Comparison of ENCODE assay signal across 17 cellular contexts in genomic region chr6:157232161-157232895, GRCh38.
A peak's percentile ranks its signal among the peaks of the same experiment; 100 is the strongest.
DNase-seq lines count a peak whose midpoint lies in the region; ATAC-seq and TF ChIP-seq lines count a peak whose summit lies in the region.
"Had no signal": no experiment of that assay in that cellular context is flagged by ENCODE, and none has a peak within 500 bp of the region (broad histone marks: within the 10 kb centered on the region; RNA-seq: fewer than 3 reads in every experiment).

No MANE protein-coding gene starts in this region.

- TF ChIP-seq CTCF in IMR-90 (conservative IDR thresholded peaks at IDR 0.05; ENCODE audit: low read depth, low read length) (no peak), ascending aorta (IDR thresholded peaks at IDR 0.05) (no peak), nephron progenitor cell (IDR thresholded peaks at IDR 0.05) (no peak), tibial artery (IDR thresholded peaks at IDR 0.05) (no peak), SK-N-SH (IDR thresholded peaks at IDR 0.05) (no peak)

- H3K14ac ChIP-seq in IMR-90 (replicated peaks; ENCODE audit: low read depth, low read length), result no peak overlapping the region

- H3K4me3 Mint-ChIP-seq in nephron progenitor cell, result no peak overlapping the region
- H3K4me3 Mint-ChIP-seq: CD8-positive, alpha-beta T cell; GM23338 had no signal

- H2AFZ ChIP-seq in IMR-90 (replicated peaks; ENCODE audit: low read length, poor library complexity) (peak overlapping the region; percentile 15), SK-N-SH (ENCODE audit: low read depth) (no peak overlapping the region)
- H2AFZ ChIP-seq: GM23338 had no signal

- H3K4me2 ChIP-seq in IMR-90 (ENCODE audit: low read depth, low read length), result no peak overlapping the region
- no peak overlapping the region for H3K4me2 ChIP-seq in SK-N-SH
- H3K4me2 ChIP-seq: A549, GM23338 had no signal

- no peak overlapping the region for H3K18ac ChIP-seq in IMR-90 (ENCODE audit: low read depth, low read length)

- H2AK5ac ChIP-seq in IMR-90 (ENCODE audit: low read depth, low read length), result no peak overlapping the region

- peak overlapping the region; percentile 48 for H3K27ac Mint-ChIP-seq in nephron progenitor cell
- H3K27ac Mint-ChIP-seq: CD8-positive, alpha-beta T cell; GM23338 had no signal

- no peak overlapping the region for H4K91ac ChIP-seq in IMR-90 (ENCODE audit: insufficient read depth, low read depth, low read length)

- TF ChIP-seq POLR2A in IMR-90 (IDR thresholded peaks at IDR 0.05; ENCODE audit: low read depth, low read length), result no peak

- no peak overlapping the region for H2BK120ac ChIP-seq in IMR-90 (ENCODE audit: low read depth, low read length)

- H2AK9ac ChIP-seq in IMR-90 (replicated peaks; ENCODE audit: low read depth, low read length, poor library complexity), result no peak overlapping the region

- WGBS in IMR-90 (ENCODE audit: extremely low coverage in 2 of 2, insufficient read length in 1 of 2), 2 experiments, result 71% methylated on average over 6 of the region's 17 CpGs; no CpG with 5 or more reads in 1 of the 2 experiments
- WGBS in SK-N-SH (ENCODE audit: low lambda C conversion rate), result 83% methylated on average over 12 of the region's 17 CpGs

- no peaks in the 10 kb centered on the region for H3K79me1 ChIP-seq in IMR-90 (ENCODE audit: low read depth in 1 of 2, low read length in 2 of 2)

- no peak overlapping the region for H3K23ac ChIP-seq in IMR-90 (ENCODE audit: low read depth, low read length)

- H3K27me3 ChIP-seq in IMR-90 (ENCODE audit: control insufficient read depth, insufficient read depth, low read length), result peaks cover 39% of the 10 kb centered on the region
- no peaks in the 10 kb centered on the region for H3K27me3 ChIP-seq in ascending aorta
- no peaks in the 10 kb centered on the region for H3K27me3 ChIP-seq in tibial artery
- no peaks in the 10 kb centered on the region for H3K27me3 ChIP-seq in SK-N-SH (ENCODE audit: insufficient read depth)
- H3K27me3 ChIP-seq: BE2C had no signal

- H3K36me3 Mint-ChIP-seq in nephron progenitor cell (ENCODE audit: low read depth), result no peaks in the 10 kb centered on the region
- H3K36me3 Mint-ChIP-seq: CD8-positive, alpha-beta T cell had no signal

- peaks cover 4% of the 10 kb centered on the region for H3K9me3 Mint-ChIP-seq in nephron progenitor cell
- H3K9me3 Mint-ChIP-seq: CD8-positive, alpha-beta T cell had no signal

- no peak overlapping the region for H3K56ac ChIP-seq in IMR-90 (ENCODE audit: extremely low read depth, insufficient read depth, low read length)

- H3K4me1 ChIP-seq in IMR-90 (ENCODE audit: control insufficient read depth, insufficient read depth, low read length) (no peaks in the 10 kb centered on the region), ascending aorta (peaks cover 10 to 17% of the 10 kb centered on the region in 2 donors), tibial artery (peaks cover 3 to 70% (median 41%) of the 10 kb centered on the region in 4 donors), SK-N-SH (ENCODE audit: control insufficient read depth in 1 of 2, insufficient read depth in 2 of 2, low read depth in 1 of 2, low read length in 1 of 2) (peaks cover 0 to 19% of the 10 kb centered on the region in 2 experiments; a peak in 1 of 4 replicates)

- no peaks in the 10 kb centered on the region for H3K9me2 ChIP-seq in SK-N-SH

- H3F3A ChIP-seq in SK-N-SH (replicated peaks; ENCODE audit: insufficient read depth), result no peaks in the 10 kb centered on the region

- TF ChIP-seq RAD21 in IMR-90 (IDR thresholded peaks at IDR 0.05; ENCODE audit: low read length) (no peak), SK-N-SH (IDR thresholded peaks at IDR 0.05; ENCODE audit: low read length) (no peak)

- no peak overlapping the region for H4K5ac ChIP-seq in IMR-90 (ENCODE audit: low read depth, low read length)

- H2BK20ac ChIP-seq in IMR-90 (ENCODE audit: low read depth, low read length), result no peak overlapping the region

- ATAC-seq in IMR-90 (ENCODE audit: low read depth), result no peak
- ATAC-seq: A549; CD8-positive, alpha-beta T cell; GM23338 had no signal

- no peak overlapping the region for H4K8ac ChIP-seq in IMR-90 (ENCODE audit: low read depth in 2 of 2, low read length in 2 of 2)

- H3K79me2 ChIP-seq in SK-N-SH (ENCODE audit: insufficient read depth), result no peaks in the 10 kb centered on the region

- H3K9ac ChIP-seq in IMR-90 (ENCODE audit: low read depth, low read length) (no peak overlapping the region), SK-N-SH (no peak overlapping the region)

- H2BK5ac ChIP-seq in IMR-90 (ENCODE audit: low read depth, low read length, poor library complexity, severe bottlenecking), result no peak overlapping the region

- TF ChIP-seq EP300 in SK-N-SH (IDR thresholded peaks at IDR 0.05; ENCODE audit: borderline replicate concordance in 1 of 2, low read depth in 1 of 2, low read length in 1 of 2), result no peak

- H3K4me3 ChIP-seq in IMR-90 (ENCODE audit: insufficient read depth, low read depth, low read length), result no peak overlapping the region
- no peak overlapping the region for H3K4me3 ChIP-seq in ascending aorta
- H3K4me3 ChIP-seq in tibial artery, result no peak overlapping the region
- H3K4me3 ChIP-seq in SK-N-SH (ENCODE audit: low read depth in 2 of 2, low read length in 1 of 2), result no peak overlapping the region
- H3K4me3 ChIP-seq: A549, GM23338 had no signal

- H3K27me3 Mint-ChIP-seq in nephron progenitor cell (ENCODE audit: low read depth, poor library complexity), result peaks cover 52% of the 10 kb centered on the region

- no peaks in the 10 kb centered on the region for H3K9me3 ChIP-seq in IMR-90 (ENCODE audit: control insufficient read depth, insufficient read depth, low read length)
- H3K9me3 ChIP-seq in ascending aorta, result no peaks in the 10 kb centered on the region
- H3K9me3 ChIP-seq in tibial artery, result no peaks in the 10 kb centered on the region
- H3K9me3 ChIP-seq in SK-N-SH, result no peaks in the 10 kb centered on the region
- H3K9me3 ChIP-seq: A549, BE2C had no signal

- CTCF ChIA-PET in IMR-90 (lab: Yijun Ruan, JAX) (no interaction called here), SK-N-SH (lab: Yijun Ruan, JAX) (interaction anchor here (1.6 kb wide), 1 partner anchor 42 kb away, joined by 6 read pairs; no protein-coding TSS in a partner anchor)

- BruUV-seq in IMR-90 (replicated peaks; lab: Mats Ljungman, UMichigan), result no TSS peak

- H4K20me1 ChIP-seq in IMR-90 (ENCODE audit: insufficient read depth, low read length) (no peaks in the 10 kb centered on the region), SK-N-SH (ENCODE audit: insufficient read depth) (no peaks in the 10 kb centered on the region)

- no peak overlapping the region for H3K4ac ChIP-seq in IMR-90 (ENCODE audit: low read depth, low read length)

- in situ Hi-C loops in IMR-90 (cut with MboI; ENCODE audit: low sequenced_read_pairs), result no loop called here

- H3K36me3 ChIP-seq in IMR-90 (ENCODE audit: control insufficient read depth, insufficient read depth, low read length), result no peaks in the 10 kb centered on the region
- H3K36me3 ChIP-seq in ascending aorta, result no peaks in the 10 kb centered on the region
- H3K36me3 ChIP-seq in tibial artery, result no peaks in the 10 kb centered on the region
- no peaks in the 10 kb centered on the region for H3K36me3 ChIP-seq in SK-N-SH (replicated peaks in 1 of 2; ENCODE audit: control insufficient read depth in 1 of 2, insufficient read depth in 2 of 2, low read length in 1 of 2)
- H3K36me3 ChIP-seq: BE2C had no signal

- H2BK15ac ChIP-seq in IMR-90 (ENCODE audit: low read depth, low read length), result no peak overlapping the region

- no peak for DNase-seq in IMR-90
- peak in 1 of 2 donors; percentile 47 for DNase-seq in ascending aorta (ENCODE audit: low spot score in 2 of 2)
- DNase-seq in nephron progenitor cell, result no peak
- peak in 1 of 2 donors; percentile 55 for DNase-seq in tibial artery
- no peak for DNase-seq in hypothalamus (lab: John Stamatoyannopoulos, UW)
- no peak for DNase-seq in SK-N-SH
- DNase-seq in stimulated activated CD4-positive, alpha-beta T cell treated with anti-CD3 and anti-CD28 coated beads, Interleukin-1b, Interleukin-23, amount 100 ng/mL, for 48 hours, result no peak
- DNase-seq: BE2C; CD8-positive, alpha-beta T cell; COR-L47; DMS153; DMS79 treated with DMSO at 0.1 percent for 48 hours; EL; H7 had no signal

- H3K9me1 ChIP-seq in IMR-90 (ENCODE audit: insufficient read depth, low read length), result peaks cover under 1% of the 10 kb centered on the region; the same call in 1 of the 2 replicates

- intact Hi-C loops in IMR-90 (cut with micrococcal nuclease), result no loop called here
- intact Hi-C loops in ascending aorta (cut with DNase I), result no loop called here
- intact Hi-C loops in tibial artery (cut with DNase I; ENCODE audit: low total_unique reads), result no loop called here

- POLR2A ChIA-PET in IMR-90 (lab: Charles Lee; ENCODE audit: unreplicated experiment), result no interaction called here
- POLR2A ChIA-PET in SK-N-SH (lab: Yijun Ruan, JAX), result no interaction called here

- dilution Hi-C loops in IMR-90 (cut with HindIII; ENCODE audit: low sequenced_read_pairs, unreplicated experiment), result no loop called here

- no peak overlapping the region for H3K27ac ChIP-seq in IMR-90 (ENCODE audit: insufficient read depth, low read length)
- peak overlapping the region; percentile 16 to 39 for H3K27ac ChIP-seq in ascending aorta
- peak overlapping the region; percentile 0 to 38 for H3K27ac ChIP-seq in tibial artery
- no peak overlapping the region for H3K27ac ChIP-seq in SK-N-SH (ENCODE audit: low read depth in 2 of 2, low read length in 1 of 2)
- H3K27ac ChIP-seq: A549, C4-2B had no signal

- H3K4me1 Mint-ChIP-seq in nephron progenitor cell, result peaks cover 61% of the 10 kb centered on the region

TF ChIP-seq in IMR-90, 13 proteins besides CTCF, POLR2A, EP300 and RAD21 (continues in another document):
- no peak for TF ChIP-seq CHD1 (IDR thresholded peaks at IDR 0.05; ENCODE audit: low read depth, low read length)
- TF ChIP-seq RFX5 (IDR thresholded peaks at IDR 0.05; ENCODE audit: low read depth, low read length), result no peak
- no peak for TF ChIP-seq MXI1 (IDR thresholded peaks at IDR 0.05; ENCODE audit: borderline replicate concordance, low read depth, low read length)

TF ChIP-seq in SK-N-SH, 30 proteins besides CTCF, POLR2A, EP300 and RAD21:
- TF ChIP-seq USF2 (IDR thresholded peaks at IDR 0.05; ENCODE audit: borderline replicate concordance, low read depth, low read length) (no peak), NRF1 (IDR thresholded peaks at IDR 0.05; ENCODE audit: low read depth, low read length) (no peak), RXRA (IDR thresholded peaks at IDR 0.05; ENCODE audit: borderline replicate concordance, low read depth) (no peak)

Comparison
In these comparisons a context has a peak if more than half of its experiments do, and no peak if none do; other contexts are left out.
1. H3K27ac ChIP-seq: peak in ascending aorta (2 of 2) and tibial artery (2 of 2); none in IMR-90 (single experiment) and SK-N-SH (0 of 2).